In genomic region chr11:66343176-66343575, GRCh38 we compare ENCODE assay signal across 11 cellular contexts. TPM values are rescaled to one million over a fixed set of nuclear protein-coding genes. Genes with fewer than 3 reads are reported as not detected.
DNase-seq lines count a peak whose midpoint lies in the region; ATAC-seq and TF ChIP-seq lines count a peak whose summit lies in the region.
"Had no signal": no experiment of that assay in that cellular context is flagged by ENCODE, and none has a peak within 500 bp of the region (broad histone marks: within the 10 kb centered on the region; RNA-seq: fewer than 3 reads in every experiment).

No MANE protein-coding gene starts in this region.

- H3K4me1 Mint-ChIP-seq in T-helper 1 cell treated with Interleukin-12 subunit alpha and Interleukin-12 subunit beta and Interleukin-4 antibody, amounts not matched to agents 30 μg/mL and 1 μg/mL, for 36 hours (ENCODE audit: low read depth), result peaks cover 24% of the 10 kb centered on the region
- H3K4me1 Mint-ChIP-seq in brain (peaks cover 50% of the 10 kb centered on the region), neural crest cell (peaks cover 36% of the 10 kb centered on the region)

- H3K36me3 Mint-ChIP-seq in T-helper 1 cell treated with Interleukin-12 subunit alpha and Interleukin-12 subunit beta and Interleukin-4 antibody, amounts not matched to agents 30 μg/mL and 1 μg/mL, for 36 hours (ENCODE audit: low read depth), result peaks cover 20% of the 10 kb centered on the region
- H3K36me3 Mint-ChIP-seq in brain (peaks cover 15% of the 10 kb centered on the region), neural crest cell (ENCODE audit: low read depth) (peaks cover 6% of the 10 kb centered on the region)

- no peak for TF ChIP-seq POLR2A in GM18505 (IDR thresholded peaks at IDR 0.05; ENCODE audit: borderline replicate concordance, extremely low read depth, insufficient read depth, insufficient read length)

- H3K9me3 Mint-ChIP-seq in T-helper 1 cell treated with Interleukin-12 subunit alpha and Interleukin-12 subunit beta and Interleukin-4 antibody, amounts not matched to agents 30 μg/mL and 1 μg/mL, for 36 hours, result no peaks in the 10 kb centered on the region
- H3K9me3 Mint-ChIP-seq in brain, result peaks cover 0 to 4% (median 0%) of the 10 kb centered on the region in 5 experiments
- no peaks in the 10 kb centered on the region for H3K9me3 Mint-ChIP-seq in neural crest cell

- H3K27me3 Mint-ChIP-seq in T-helper 1 cell treated with Interleukin-12 subunit alpha and Interleukin-12 subunit beta and Interleukin-4 antibody, amounts not matched to agents 30 μg/mL and 1 μg/mL, for 36 hours (ENCODE audit: low read depth), result peaks cover 4% of the 10 kb centered on the region
- H3K27me3 Mint-ChIP-seq in brain (peaks cover 5% of the 10 kb centered on the region), neural crest cell (ENCODE audit: low read depth) (peaks cover 4% of the 10 kb centered on the region)

- H3K4me3 Mint-ChIP-seq in T-helper 1 cell treated with Interleukin-12 subunit alpha and Interleukin-12 subunit beta and Interleukin-4 antibody, amounts not matched to agents 30 μg/mL and 1 μg/mL, for 36 hours, result peak overlapping the region; percentile 95
- H3K4me3 Mint-ChIP-seq in brain (peak overlapping the region; percentile 96 to 99 (median 97)), neural crest cell (peak overlapping the region; percentile 99)

- no peak for ATAC-seq in GM18505 (IDR thresholded peaks at IDR 0.05; ENCODE audit: unreplicated experiment)

- H3K4me3 ChIP-seq in LNCaP clone FGC (ENCODE audit: low read depth, low read length), result peak overlapping the region; percentile 89

- DNase-seq in T-helper 1 cell, result no peak
- DNase-seq in LNCaP clone FGC (ENCODE audit: low read depth), result no peak
- DNase-seq in neural crest cell (ENCODE audit: low read depth, low spot score), result no peak
- no peak for DNase-seq in iPS-NIHi7 (ENCODE audit: extremely low spot score)
- no peak for DNase-seq in superior temporal gyrus (ENCODE audit: extremely low spot score)
- DNase-seq: NCI-H1436 treated with DMSO at 0.1 percent for 48 hours, NCI-H774, nucleus accumbens had no signal

- H3K27ac Mint-ChIP-seq in T-helper 1 cell treated with Interleukin-12 subunit alpha and Interleukin-12 subunit beta and Interleukin-4 antibody, amounts not matched to agents 30 μg/mL and 1 μg/mL, for 36 hours, result peak overlapping the region; percentile 76
- H3K27ac Mint-ChIP-seq in brain (peak overlapping the region in 3 of 5 experiments; percentile 13 to 99 (median 36)), neural crest cell (ENCODE audit: unreplicated experiment) (no peak overlapping the region)

- TF ChIP-seq CTCF in LNCaP clone FGC (IDR thresholded peaks at IDR 0.05; ENCODE audit: control insufficient read depth, extremely low read depth, insufficient read depth), result no peak
- no peak for TF ChIP-seq CTCF in brain (conservative IDR thresholded peaks at IDR 0.05)
- TF ChIP-seq CTCF in neural crest cell (conservative IDR thresholded peaks at IDR 0.05), result no peak

RNA-seq across cellular contexts. Expression of gene BRMS1, which starts 1.7 kb away (rescaled TPM):
- polyA plus RNA-seq in brain (ENCODE audit: insufficient read depth, low read depth, low replicate concordance), result 67.0 TPM
- 40.2 and 49.0 TPM in 2 replicates for total RNA-seq in neural crest cell

RNA-seq across cellular contexts. Expression of gene B4GAT1, which starts 4.3 kb away (rescaled TPM):
- 89.5 TPM for polyA plus RNA-seq in brain (ENCODE audit: insufficient read depth, low read depth, low replicate concordance)
- 43.3 and 43.8 TPM in 2 replicates for total RNA-seq in neural crest cell

RNA-seq across cellular contexts. Expression of gene RIN1, which starts 6.9 kb away (rescaled TPM):
- polyA plus RNA-seq in brain (ENCODE audit: insufficient read depth, low read depth, low replicate concordance), result 3.2 TPM
- 3.7 and 4.3 TPM in 2 replicates for total RNA-seq in neural crest cell

RNA-seq across cellular contexts. Expression of gene CD248, which starts 26.3 kb away (rescaled TPM):
- polyA plus RNA-seq in brain (ENCODE audit: insufficient read depth, low read depth, low replicate concordance), result 14.3 TPM
- 4.2 and 4.8 TPM in 2 replicates for total RNA-seq in neural crest cell

RNA-seq across cellular contexts. Expression of gene SLC29A2, which starts 28.4 kb away (rescaled TPM):
- polyA plus RNA-seq in brain (ENCODE audit: insufficient read depth, low read depth, low replicate concordance), result 4.8 TPM
- total RNA-seq in neural crest cell, result 38.7 and 39.5 TPM in 2 replicates
